8 cellular contexts compared by ENCODE assay signal in the genomic region with DNA sequence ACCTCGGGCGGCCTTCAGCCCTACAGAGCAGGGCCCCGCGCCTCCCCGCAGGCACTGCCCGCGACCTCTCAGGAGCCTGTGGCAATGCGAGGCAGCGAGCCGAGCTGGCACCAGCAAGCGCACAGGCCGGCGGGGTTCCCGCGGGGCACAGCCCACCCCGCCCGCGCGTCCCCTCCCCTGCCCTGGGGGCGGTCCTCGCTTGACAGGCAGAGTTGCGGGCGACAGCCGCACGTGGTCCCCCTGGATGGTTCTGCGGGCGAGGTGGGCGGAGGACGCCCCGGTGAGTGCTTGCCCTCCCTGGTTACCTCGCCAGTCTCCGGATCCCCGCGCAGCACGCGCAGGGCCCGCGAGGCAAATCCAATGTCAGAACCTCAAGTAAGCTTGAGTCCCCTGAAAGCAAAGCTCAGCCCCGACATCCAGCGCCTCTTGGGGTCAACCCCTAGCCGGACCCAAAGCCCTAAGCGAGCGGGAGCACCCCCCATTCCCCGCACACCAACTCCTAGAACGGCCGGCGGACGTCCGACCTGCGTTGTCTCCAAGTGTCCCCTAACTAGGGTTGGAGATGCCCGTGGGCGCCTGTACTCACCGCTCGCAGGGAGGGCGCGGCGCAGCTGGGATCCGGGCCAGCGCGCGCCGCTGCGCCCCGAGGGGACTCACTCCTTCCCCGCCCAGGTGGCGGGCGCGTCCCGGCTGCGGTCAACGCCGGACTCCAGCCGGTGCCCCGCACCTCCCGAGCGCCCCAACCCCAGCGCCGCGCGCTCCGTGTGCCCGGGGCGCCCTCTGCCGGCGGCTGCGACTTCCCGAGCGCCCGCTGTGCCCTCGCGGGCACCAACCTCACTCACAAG. TPM values are rescaled to one million over a fixed set of nuclear protein-coding genes. Genes with fewer than 3 reads are reported as not detected.
DNase-seq lines count a peak whose midpoint lies in the region; ATAC-seq and TF ChIP-seq lines count a peak whose summit lies in the region.

Gene DRD1, minus strand, starts transcription at position 123 of the 845 bp plus-strand sequence. CDS start 1,083 bp downstream, outside the sequence.

- peak; percentile 69 for ATAC-seq in GM21619 (IDR thresholded peaks at IDR 0.05; ENCODE audit: unreplicated experiment)
- peak; percentile 73 for ATAC-seq in T-helper 17 cell
- ATAC-seq in HG02798 (IDR thresholded peaks at IDR 0.05; ENCODE audit: poor library complexity, unreplicated experiment) = no peak

- DNase-seq in BJ (ENCODE audit: low read depth) (no peak), T-helper 17 cell (peak; percentile 14 to 50 (median 41)), astrocyte of the hippocampus (ENCODE audit: low read depth, low spot score) (peak; percentile 78), iPS-NIHi11 (ENCODE audit: low spot score) (peak; percentile 92), HuH-7.5 (ENCODE audit: low spot score) (no peak)
- peak; percentile 25 for DNase-seq in stimulated activated CD4-positive, alpha-beta T cell treated with anti-CD3 and anti-CD28 coated beads, Interleukin-1b, Interleukin-23, amount 100 ng/mL, for 48 hours

- H3K4me1 Mint-ChIP-seq in T-helper 17 cell = peaks cover 8% of the 10 kb centered on the region

- H3K27ac Mint-ChIP-seq in T-helper 17 cell = no peak within 1 kb of the TSS

- CTCF ChIA-PET in BJ (lab: Yijun Ruan, JAX) = interaction anchor here (0.7 to 1.9 kb wide), 5 partner anchors 10 to 534 kb away, joined by 3 to 6 read pairs (median 4); no protein-coding TSS in a partner anchor

- H3K27me3 ChIP-seq in BJ (ENCODE audit: control insufficient read depth, insufficient read depth, low read length) = peaks cover 3% of the 10 kb centered on the region

- no peaks in the 10 kb centered on the region for H3K9me3 ChIP-seq in T-helper 17 cell (ENCODE audit: control insufficient read depth, low read length, poor library complexity, severe bottlenecking)

- H3K36me3 ChIP-seq in BJ (ENCODE audit: control insufficient read depth, insufficient read depth, low read length) = no peaks in the 10 kb centered on the region

- H3K4me3 ChIP-seq in BJ (ENCODE audit: low read depth, low read length) = no peak within 1 kb of the TSS

- peak within 1 kb of the TSS; percentile 80 for H3K4me3 Mint-ChIP-seq in T-helper 17 cell

- POLR2A ChIA-PET in BJ (lab: Charles Lee) = no interaction called here

- H3K36me3 Mint-ChIP-seq in T-helper 17 cell (ENCODE audit: low read depth) = peaks cover 3% of the 10 kb centered on the region

- peaks cover 72% of the 10 kb centered on the region for H3K27me3 Mint-ChIP-seq in T-helper 17 cell

- peak; percentile 38; the same call in 1 of the 2 replicates for TF ChIP-seq CTCF in BJ (IDR thresholded peaks at IDR 0.05; ENCODE audit: insufficient read depth, low read depth, low read length)

RNA-seq across cellular contexts. Expression of gene DRD1, which starts in this region (rescaled TPM):
- 0.01 TPM in 1 of 2 replicates, not detected in the other for polyA plus RNA-seq in BJ (2011; rRNA removed)
- polyA minus RNA-seq in BJ (2011; rRNA and poly(A)+ RNA removed) = not detected in 2 replicates
- not detected for total RNA-seq in T-helper 17 cell

Comparison
In these comparisons a context has a peak if more than half of its experiments do, and no peak if none do; other contexts are left out.
1. Peak in DNase-seq and ATAC-seq in T-helper 17 cell; RNA of the gene not detected or under 1 TPM.
2. DNase-seq: peak in astrocyte of the hippocampus (single experiment), iPS-NIHi11 (single experiment) and stimulated activated CD4-positive, alpha-beta T cell treated with anti-CD3 and anti-CD28 coated beads, Interleukin-1b, Interleukin-23, amount 100 ng/mL, for 48 hours (single experiment); none in BJ (single experiment) and HuH-7.5 (single experiment).